11 cellular contexts compared by ENCODE assay signal in the genomic region with DNA sequence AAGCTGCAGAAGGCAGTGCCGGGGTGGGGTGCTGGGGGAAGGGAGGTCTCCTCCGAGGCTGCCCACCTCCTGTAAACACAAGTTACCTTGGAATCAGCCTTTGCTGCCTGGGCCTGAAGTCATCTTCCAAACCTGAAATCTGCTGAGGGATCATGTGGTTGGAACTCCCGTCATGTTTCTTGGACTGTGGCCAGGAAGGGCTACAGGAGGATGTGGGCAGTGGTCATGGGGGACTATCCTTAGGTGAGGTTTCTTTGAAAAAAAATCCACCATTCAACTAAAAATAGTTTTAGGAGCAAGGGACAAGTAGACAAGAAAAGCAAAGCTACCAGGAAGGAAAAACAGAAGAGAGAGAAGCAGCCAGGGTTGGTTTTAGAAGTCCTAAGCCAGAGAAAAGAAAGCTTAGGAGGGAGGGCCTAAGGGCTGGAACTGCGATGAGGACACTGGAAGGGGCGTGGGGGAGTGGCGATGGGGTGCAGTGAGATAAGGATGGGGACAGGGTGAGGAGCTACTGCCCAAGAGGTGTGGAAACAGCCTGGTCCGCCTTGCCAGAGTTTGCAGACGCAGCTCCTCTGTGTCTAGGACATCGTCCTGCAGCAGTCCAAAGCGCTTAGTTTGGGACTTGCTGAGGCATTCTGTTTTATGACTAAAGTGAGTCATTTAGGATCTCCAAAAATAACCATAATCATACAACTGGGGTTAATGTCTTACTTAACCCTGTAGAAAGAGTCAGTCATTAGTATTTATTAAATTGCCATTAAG.
A peak's percentile ranks its signal among the peaks of the same experiment; 100 is the strongest.
DNase-seq lines count a peak whose midpoint lies in the region; ATAC-seq, FAIRE-seq and TF ChIP-seq lines count a peak whose summit lies in the region.
"Had no signal": no experiment of that assay in that cellular context is flagged by ENCODE, and none has a peak within 500 bp of the region (broad histone marks: within the 10 kb centered on the region; RNA-seq: fewer than 3 reads in every experiment).

No MANE protein-coding gene starts in this region.

- peak; percentile 67 for DNase-seq in AG10803 (ENCODE audit: low read depth)
- DNase-seq in MV-4-11 (lab: John Stamatoyannopoulos, UW): peak; percentile 56
- DNase-seq in glomerular visceral epithelial cell (ENCODE audit: extremely low spot score): peak; percentile 72
- DNase-seq in small intestine: no peak
- DNase-seq in NCI-H748 (lab: John Stamatoyannopoulos, UW; ENCODE audit: unreplicated experiment): no peak
- DNase-seq in DMS53 (lab: John Stamatoyannopoulos, UW): no peak
- DNase-seq: CD4-positive, CD25-positive, alpha-beta regulatory T cell had no signal

- no peak overlapping the region for H3K27ac ChIP-seq in small intestine (ENCODE audit: low read depth in 1 of 2, low read length in 1 of 2)
- H3K27ac ChIP-seq: parathyroid adenoma, RWPE1 had no signal

- H3K4me3 ChIP-seq in AG10803 (ENCODE audit: low read length): 0 out of 2 replicates have a peak overlapping the region, but pooled peaks have one; percentile 8
- H3K4me3 ChIP-seq in small intestine (ENCODE audit: low read depth in 1 of 2, low read length in 2 of 2): no peak overlapping the region

- no peaks in the 10 kb centered on the region for H3K36me3 ChIP-seq in small intestine (ENCODE audit: control insufficient read depth in 2 of 2, insufficient read depth in 2 of 2, low read length in 2 of 2)

- no peak for FAIRE-seq in small intestine (lab: Jason Lieb, UNC)

- no peaks in the 10 kb centered on the region for H3K9me3 ChIP-seq in small intestine (ENCODE audit: control insufficient read depth, low read depth)

- TF ChIP-seq CTCF in AG10803 (conservative IDR thresholded peaks at IDR 0.05; ENCODE audit: low read length): no peak

- peaks cover 0 to 2% of the 10 kb centered on the region in 2 donors for H3K4me1 ChIP-seq in small intestine (ENCODE audit: control insufficient read depth in 2 of 2, insufficient read depth in 1 of 2, low read depth in 1 of 2, low read length in 1 of 2)

- ATAC-seq in GM19452 (IDR thresholded peaks at IDR 0.05; ENCODE audit: unreplicated experiment): peak; percentile 60
- no peak for ATAC-seq in HG03045 (IDR thresholded peaks at IDR 0.05; ENCODE audit: unreplicated experiment)

- no peaks in the 10 kb centered on the region for H3K27me3 ChIP-seq in small intestine (ENCODE audit: control insufficient read depth in 2 of 2, insufficient read depth in 2 of 2, low read length in 2 of 2)

- 36 to 64% (median 45%) methylated on average over 10 of the region's 10 CpGs for WGBS in small intestine, 3 donors

Comparison
In these comparisons a context has a peak if more than half of its experiments do, and no peak if none do; other contexts are left out.
1. DNase-seq: peak in AG10803 (single experiment), MV-4-11 (single experiment) and glomerular visceral epithelial cell (single experiment); none in small intestine (single experiment), NCI-H748 (single experiment) and DMS53 (single experiment).